ENCODE assay signal across 15 cellular contexts in genomic region chr4:190015538-190016368, GRCh38. TPM values are rescaled to one million over a fixed set of nuclear protein-coding genes. Genes with fewer than 3 reads are reported as not detected.
A peak's percentile ranks its signal among the peaks of the same experiment; 100 is the strongest.
DNase-seq lines count a peak whose midpoint lies in the region; TF ChIP-seq lines count a peak whose summit lies in the region.
"Had no signal": no experiment of that assay in that cellular context is flagged by ENCODE, and none has a peak within 500 bp of the region (broad histone marks: within the 10 kb centered on the region; RNA-seq: fewer than 3 reads in every experiment).

No MANE protein-coding gene starts in this region.

- CTCF ChIA-PET in activated naive CD4-positive, alpha-beta T cell treated with anti-CD3 and anti-CD28 coated beads, Interleukin-2, amount 10 ng/mL, durations not matched to agents 7 days and 5 days (lab: Charles Lee): no interaction called here
- CTCF ChIA-PET in activated CD4-positive, alpha-beta memory T cell treated with anti-CD3 and anti-CD28 coated beads for 36 hours (lab: Charles Lee): no interaction called here

- DNase-seq in activated naive CD4-positive, alpha-beta T cell treated with anti-CD3 and anti-CD28 coated beads, Interleukin-2, amount 10 ng/mL, durations not matched to agents 7 days and 5 days: no peak
- DNase-seq in activated naive CD4-positive, alpha-beta T cell (lab: John Stamatoyannopoulos, UW): no peak
- no peak for DNase-seq in activated CD4-positive, alpha-beta memory T cell treated with anti-CD3 and anti-CD28 coated beads for 36 hours
- no peak for DNase-seq in suprapubic skin (ENCODE audit: low spot score in 2 of 2)
- no peak for DNase-seq in NCI-H524 (lab: John Stamatoyannopoulos, UW)
- DNase-seq in SIG-M5 treated with dmso at 0.1 percent for 504 hours (lab: John Stamatoyannopoulos, UW; ENCODE audit: unreplicated experiment): no peak
- DNase-seq in stimulated activated CD4-positive, alpha-beta T cell treated with anti-CD3 and anti-CD28 coated beads, Interleukin-1b, Interleukin-23, amount 100 ng/mL, for 48 hours: no peak
- DNase-seq: foreskin melanocyte, left ventricle myocardium superior, NCI-H1092, T1000, uterus had no signal

- peaks cover 41% of the 10 kb centered on the region for H3K4me1 ChIP-seq in suprapubic skin

- peaks cover 3% of the 10 kb centered on the region for H3K9me3 ChIP-seq in iPS-18c (ENCODE audit: control insufficient read depth, insufficient read depth, low read length)
- no peaks in the 10 kb centered on the region for H3K9me3 ChIP-seq in suprapubic skin
- H3K9me3 ChIP-seq: uterus had no signal

- intact Hi-C loops in activated CD4-positive, alpha-beta memory T cell treated with anti-CD3 and anti-CD28 coated beads for 36 hours (cut with micrococcal nuclease): loop anchor here (5.0 kb wide), 1 partner anchor 73 kb away; the partner anchor contains the start of gene FRG1

- H3K4me3 ChIP-seq in iPS-18c (ENCODE audit: insufficient read depth, low read depth, low read length) (peak overlapping the region; percentile 51), suprapubic skin (peak overlapping the region; percentile 37)
- H3K4me3 ChIP-seq: uterus had no signal

- H3K36me3 Mint-ChIP-seq in activated naive CD4-positive, alpha-beta T cell treated with anti-CD3 and anti-CD28 coated beads, Interleukin-2, amount 10 ng/mL, durations not matched to agents 7 days and 5 days: peaks cover 6% of the 10 kb centered on the region
- H3K36me3 Mint-ChIP-seq in activated CD4-positive, alpha-beta memory T cell treated with anti-CD3 and anti-CD28 coated beads for 36 hours: peaks cover 2% of the 10 kb centered on the region

- H3K27me3 Mint-ChIP-seq in activated naive CD4-positive, alpha-beta T cell treated with anti-CD3 and anti-CD28 coated beads, Interleukin-2, amount 10 ng/mL, durations not matched to agents 7 days and 5 days: peaks cover 93% of the 10 kb centered on the region
- H3K27me3 Mint-ChIP-seq in activated CD4-positive, alpha-beta memory T cell treated with anti-CD3 and anti-CD28 coated beads for 36 hours: peaks cover 72% of the 10 kb centered on the region

- peaks cover 6% of the 10 kb centered on the region for H3K9me3 Mint-ChIP-seq in activated naive CD4-positive, alpha-beta T cell treated with anti-CD3 and anti-CD28 coated beads, Interleukin-2, amount 10 ng/mL, durations not matched to agents 7 days and 5 days
- H3K9me3 Mint-ChIP-seq in activated CD4-positive, alpha-beta memory T cell treated with anti-CD3 and anti-CD28 coated beads for 36 hours: peaks cover 3% of the 10 kb centered on the region

- 15% methylated on average over 20 of the region's 43 CpGs for WGBS in suprapubic skin

- H3K27ac Mint-ChIP-seq in activated naive CD4-positive, alpha-beta T cell treated with anti-CD3 and anti-CD28 coated beads, Interleukin-2, amount 10 ng/mL, durations not matched to agents 7 days and 5 days: no peak overlapping the region
- H3K27ac Mint-ChIP-seq in activated CD4-positive, alpha-beta memory T cell treated with anti-CD3 and anti-CD28 coated beads for 36 hours: peak overlapping the region; percentile 68

- H3K4me1 Mint-ChIP-seq in activated naive CD4-positive, alpha-beta T cell treated with anti-CD3 and anti-CD28 coated beads, Interleukin-2, amount 10 ng/mL, durations not matched to agents 7 days and 5 days: peaks cover 32% of the 10 kb centered on the region
- peaks cover 30% of the 10 kb centered on the region for H3K4me1 Mint-ChIP-seq in activated CD4-positive, alpha-beta memory T cell treated with anti-CD3 and anti-CD28 coated beads for 36 hours (ENCODE audit: low read depth)

- TF ChIP-seq CTCF in suprapubic skin (IDR thresholded peaks at IDR 0.05): no peak

- TF ChIP-seq EP300 in suprapubic skin (IDR thresholded peaks at IDR 0.05): no peak

- no peaks in the 10 kb centered on the region for H3K36me3 ChIP-seq in suprapubic skin
- H3K36me3 ChIP-seq: uterus had no signal

- no peak overlapping the region for H3K27ac ChIP-seq in suprapubic skin
- H3K27ac ChIP-seq: uterus had no signal

- POLR2A ChIA-PET in activated CD4-positive, alpha-beta memory T cell treated with anti-CD3 and anti-CD28 coated beads for 36 hours (lab: Charles Lee): no interaction called here

- peak overlapping the region; percentile 31 for H3K4me3 Mint-ChIP-seq in activated naive CD4-positive, alpha-beta T cell treated with anti-CD3 and anti-CD28 coated beads, Interleukin-2, amount 10 ng/mL, durations not matched to agents 7 days and 5 days
- no peak overlapping the region for H3K4me3 Mint-ChIP-seq in activated CD4-positive, alpha-beta memory T cell treated with anti-CD3 and anti-CD28 coated beads for 36 hours

- no peak for TF ChIP-seq POLR2A in suprapubic skin (IDR thresholded peaks at IDR 0.05)

- H3K27me3 ChIP-seq in suprapubic skin: peaks cover 86% of the 10 kb centered on the region

RNA-seq across cellular contexts. Expression of gene FRG2, which starts 11.3 kb away (rescaled TPM):
- total RNA-seq in activated CD4-positive, alpha-beta memory T cell treated with anti-CD3 and anti-CD28 coated beads for 36 hours: under 1 TPM in 1 of 2 experiments, not detected in 1; 0.10 TPM
- total RNA-seq in suprapubic skin: not detected
- total RNA-seq: left ventricle myocardium superior, NCI-H460, omental fat pad, uterus had no signal

RNA-seq across cellular contexts. Expression of gene DBET, which starts 48.5 kb away (rescaled TPM):
- total RNA-seq in activated CD4-positive, alpha-beta memory T cell treated with anti-CD3 and anti-CD28 coated beads for 36 hours: not detected
- total RNA-seq in suprapubic skin: not detected
- total RNA-seq: left ventricle myocardium superior, omental fat pad, uterus had no signal
